8 cellular contexts compared by ENCODE assay signal in genomic region chr17:75154195-75155106, GRCh38. TPM values are rescaled to one million over a fixed set of nuclear protein-coding genes. Genes with fewer than 3 reads are reported as not detected.
DNase-seq lines count a peak whose midpoint lies in the region; ATAC-seq and TF ChIP-seq lines count a peak whose summit lies in the region.

Gene JPT1 (minus strand): TSS chr17:75154512. CDS start chr17:75154397, 115 bp downstream.

- H2AFZ ChIP-seq in PC-9, result peak within 1 kb of the TSS; percentile 69

- H3K27me3 ChIP-seq in PC-9 (ENCODE audit: insufficient read depth, low read depth), result no peaks in the 10 kb centered on the region
- no peaks in the 10 kb centered on the region for H3K27me3 ChIP-seq in esophagus (ENCODE audit: control insufficient read depth in 1 of 2, insufficient read depth in 2 of 2, low read length in 2 of 2)
- H3K27me3 ChIP-seq in muscle layer of colon (ENCODE audit: control insufficient read depth in 1 of 2, insufficient read depth in 2 of 2, low read length in 2 of 2), result no peaks in the 10 kb centered on the region

- WGBS in esophagus, 2 donors, result 2% methylated on average over 45 to 67 of the region's 67 CpGs

- H3K4me1 ChIP-seq in PC-9 (replicated peaks; ENCODE audit: insufficient read depth) (peaks cover 42% of the 10 kb centered on the region), esophagus (ENCODE audit: control insufficient read depth in 2 of 2, insufficient read depth in 2 of 2, low read length in 1 of 2) (no peaks in the 10 kb centered on the region), muscle layer of colon (ENCODE audit: insufficient read depth, low read length) (peaks cover 18% of the 10 kb centered on the region)

- no peaks in the 10 kb centered on the region for H3K9me2 ChIP-seq in PC-9 (ENCODE audit: insufficient read depth)

- H3K27ac ChIP-seq in PC-9, result peak within 1 kb of the TSS; percentile 14; the same call in 1 of the 2 replicates
- H3K27ac ChIP-seq in esophagus (ENCODE audit: low read depth in 2 of 2, low read length in 1 of 2), result peak within 1 kb of the TSS; percentile 75 to 85
- H3K27ac ChIP-seq in muscle layer of colon (ENCODE audit: low read depth, low read length), result peak within 1 kb of the TSS; percentile 48

- CTCF ChIA-PET in PC-9 (lab: Charles Lee), result interaction anchor here (0.5 to 0.7 kb wide), 3 partner anchors 18 to 28 kb away, joined by 3 to 12 read pairs (median 4); no protein-coding TSS in a partner anchor

- H3K9me3 ChIP-seq in PC-9 (ENCODE audit: insufficient read depth, low read depth) (no peaks in the 10 kb centered on the region), esophagus (ENCODE audit: control insufficient read depth in 2 of 2, insufficient read depth in 1 of 2, low read depth in 1 of 2, low read length in 1 of 2) (no peaks in the 10 kb centered on the region), muscle layer of colon (ENCODE audit: low read length) (no peaks in the 10 kb centered on the region)

- H3K4me2 ChIP-seq in PC-9, result peak within 1 kb of the TSS; percentile 100

- POLR2A ChIA-PET in PC-9 (lab: Charles Lee; ENCODE audit: unreplicated experiment), result interaction anchor here (0.5 to 1.0 kb wide), 11 partner anchors 18 to 733 kb away, joined by 3 to 13 read pairs (median 4); partner anchors contain the start of genes CDR2L and SLC16A5

- ATAC-seq in GM21619 (IDR thresholded peaks at IDR 0.05; ENCODE audit: unreplicated experiment), result peak; percentile 94

- no peaks in the 10 kb centered on the region; the same call in 1 of the 2 replicates for H4K20me1 ChIP-seq in PC-9 (ENCODE audit: insufficient read depth)

- H3K36me3 ChIP-seq in PC-9 (ENCODE audit: low read depth) (no peaks in the 10 kb centered on the region), esophagus (ENCODE audit: control insufficient read depth in 2 of 2, insufficient read depth in 2 of 2, low read length in 1 of 2) (no peaks in the 10 kb centered on the region), muscle layer of colon (ENCODE audit: insufficient read depth, low read length) (no peaks in the 10 kb centered on the region)

- H3K4me3 ChIP-seq in Jurkat, Clone E6-1 (ENCODE audit: low read length), result peak within 1 kb of the TSS; percentile 85
- peak within 1 kb of the TSS; percentile 81 for H3K4me3 ChIP-seq in PC-9
- H3K4me3 ChIP-seq in esophagus (ENCODE audit: low read depth in 1 of 2, low read length in 2 of 2), result peak within 1 kb of the TSS; percentile 79 to 95
- peak within 1 kb of the TSS; percentile 76 to 80 for H3K4me3 ChIP-seq in muscle layer of colon (ENCODE audit: low read depth in 1 of 2, low read length in 2 of 2)

- DNase-seq in DMS153 (lab: John Stamatoyannopoulos, UW) (peak; percentile 99), PC-9 (peak; percentile 97 to 98)
- peak; percentile 99 for DNase-seq in Jurkat, Clone E6-1 (ENCODE audit: low read depth, low spot score)
- peak; percentile 93 for DNase-seq in activated T-cell treated with anti-CD3 and anti-CD28 coated beads, Interleukin-2, amount 50 U/mL, for 1 hour
- DNase-seq in stimulated activated CD8-positive, alpha-beta memory T cell treated with anti-CD3 and anti-CD28 coated beads, Interleukin-7, amount 100 ng/mL, for 24 hours (ENCODE audit: low read depth), result peak; percentile 94

- peaks cover 32% of the 10 kb centered on the region for H3F3A ChIP-seq in PC-9 (ENCODE audit: insufficient read depth, low read depth)

- TF ChIP-seq CTCF in PC-9 (conservative IDR thresholded peaks at IDR 0.05), result no peak

- no peak within 1 kb of the TSS for H3K9ac ChIP-seq in muscle layer of colon (ENCODE audit: low read length)

- BruUV-seq in PC-9 (replicated peaks; lab: Mats Ljungman, UMichigan), result no TSS peak

- intact Hi-C loops in PC-9 (cut with micrococcal nuclease; ENCODE audit: unreplicated experiment), result loop anchor here (2.0 kb wide), 1 partner anchor 20 kb away; no protein-coding TSS in a partner anchor

- peaks cover 48% of the 10 kb centered on the region for H3K79me2 ChIP-seq in PC-9 (ENCODE audit: low read depth)

RNA-seq across cellular contexts. Expression of gene JPT1, which starts in this region (rescaled TPM):
- 546 TPM for polyA plus RNA-seq in Jurkat, Clone E6-1 (2012; ENCODE audit: insufficient read depth, insufficient read length)
- 250 and 277 TPM in 2 replicates for total RNA-seq in PC-9 (2021)
- polyA plus RNA-seq in esophagus, result 100 to 1,000 TPM; 292 to 300 TPM

Comparison
In these comparisons a context has a peak if more than half of its experiments do, and no peak if none do; other contexts are left out.
1. Peak in every context shown above with its lines: DNase-seq, ATAC-seq, H3K4me3 ChIP-seq and H3K27ac ChIP-seq.
2. H3K27ac ChIP-seq: peak in every context shown above with its lines; median percentile 80 in esophagus; 48 in muscle layer of colon; 14 in PC-9.